Comparison of ENCODE assay signal across 2 cellular contexts in the genomic region with DNA sequence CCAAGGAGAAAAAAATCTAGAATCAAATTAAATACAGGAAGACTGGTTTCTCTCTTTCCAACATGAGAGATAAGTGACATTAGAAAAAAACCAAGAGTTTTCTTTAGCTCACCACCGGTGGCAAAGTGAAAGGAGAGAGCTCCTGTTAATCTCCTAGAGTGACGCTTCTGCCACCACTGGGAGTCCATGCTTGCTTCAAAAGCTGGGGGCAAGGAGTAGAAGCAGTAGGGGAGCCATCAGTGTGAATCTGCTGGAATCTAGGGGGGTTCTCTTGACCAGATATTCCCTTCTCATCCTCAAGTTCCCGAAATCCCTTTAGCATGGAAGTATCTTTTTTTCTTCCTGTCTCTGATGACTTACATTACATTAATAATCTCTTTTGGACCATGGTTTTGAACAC.
TF ChIP-seq lines count a peak whose summit lies in the region.

No MANE protein-coding gene starts in this region.

TF ChIP-seq in GM23338, 12 proteins besides CTCF, POLR2A, EP300 and RAD21 (continued from another document):
- TF ChIP-seq, protein P1, sequence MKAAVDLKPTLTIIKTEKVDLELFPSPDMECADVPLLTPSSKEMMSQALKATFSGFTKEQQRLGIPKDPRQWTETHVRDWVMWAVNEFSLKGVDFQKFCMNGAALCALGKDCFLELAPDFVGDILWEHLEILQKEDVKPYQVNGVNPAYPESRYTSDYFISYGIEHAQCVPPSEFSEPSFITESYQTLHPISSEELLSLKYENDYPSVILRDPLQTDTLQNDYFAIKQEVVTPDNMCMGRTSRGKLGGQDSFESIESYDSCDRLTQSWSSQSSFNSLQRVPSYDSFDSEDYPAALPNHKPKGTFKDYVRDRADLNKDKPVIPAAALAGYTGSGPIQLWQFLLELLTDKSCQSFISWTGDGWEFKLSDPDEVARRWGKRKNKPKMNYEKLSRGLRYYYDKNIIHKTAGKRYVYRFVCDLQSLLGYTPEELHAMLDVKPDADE (IDR thresholded peaks at IDR 0.05) = no peak
- TF ChIP-seq CREB1 (CRISPR knock-in tag; IDR thresholded peaks at IDR 0.05; ENCODE audit: low read depth) (no peak), ZNF114 (CRISPR knock-in tag; IDR thresholded peaks at IDR 0.05) (no peak), STAT1 (IDR thresholded peaks at IDR 0.05; ENCODE audit: unreplicated experiment) (no peak)
- TF ChIP-seq, protein P2, sequence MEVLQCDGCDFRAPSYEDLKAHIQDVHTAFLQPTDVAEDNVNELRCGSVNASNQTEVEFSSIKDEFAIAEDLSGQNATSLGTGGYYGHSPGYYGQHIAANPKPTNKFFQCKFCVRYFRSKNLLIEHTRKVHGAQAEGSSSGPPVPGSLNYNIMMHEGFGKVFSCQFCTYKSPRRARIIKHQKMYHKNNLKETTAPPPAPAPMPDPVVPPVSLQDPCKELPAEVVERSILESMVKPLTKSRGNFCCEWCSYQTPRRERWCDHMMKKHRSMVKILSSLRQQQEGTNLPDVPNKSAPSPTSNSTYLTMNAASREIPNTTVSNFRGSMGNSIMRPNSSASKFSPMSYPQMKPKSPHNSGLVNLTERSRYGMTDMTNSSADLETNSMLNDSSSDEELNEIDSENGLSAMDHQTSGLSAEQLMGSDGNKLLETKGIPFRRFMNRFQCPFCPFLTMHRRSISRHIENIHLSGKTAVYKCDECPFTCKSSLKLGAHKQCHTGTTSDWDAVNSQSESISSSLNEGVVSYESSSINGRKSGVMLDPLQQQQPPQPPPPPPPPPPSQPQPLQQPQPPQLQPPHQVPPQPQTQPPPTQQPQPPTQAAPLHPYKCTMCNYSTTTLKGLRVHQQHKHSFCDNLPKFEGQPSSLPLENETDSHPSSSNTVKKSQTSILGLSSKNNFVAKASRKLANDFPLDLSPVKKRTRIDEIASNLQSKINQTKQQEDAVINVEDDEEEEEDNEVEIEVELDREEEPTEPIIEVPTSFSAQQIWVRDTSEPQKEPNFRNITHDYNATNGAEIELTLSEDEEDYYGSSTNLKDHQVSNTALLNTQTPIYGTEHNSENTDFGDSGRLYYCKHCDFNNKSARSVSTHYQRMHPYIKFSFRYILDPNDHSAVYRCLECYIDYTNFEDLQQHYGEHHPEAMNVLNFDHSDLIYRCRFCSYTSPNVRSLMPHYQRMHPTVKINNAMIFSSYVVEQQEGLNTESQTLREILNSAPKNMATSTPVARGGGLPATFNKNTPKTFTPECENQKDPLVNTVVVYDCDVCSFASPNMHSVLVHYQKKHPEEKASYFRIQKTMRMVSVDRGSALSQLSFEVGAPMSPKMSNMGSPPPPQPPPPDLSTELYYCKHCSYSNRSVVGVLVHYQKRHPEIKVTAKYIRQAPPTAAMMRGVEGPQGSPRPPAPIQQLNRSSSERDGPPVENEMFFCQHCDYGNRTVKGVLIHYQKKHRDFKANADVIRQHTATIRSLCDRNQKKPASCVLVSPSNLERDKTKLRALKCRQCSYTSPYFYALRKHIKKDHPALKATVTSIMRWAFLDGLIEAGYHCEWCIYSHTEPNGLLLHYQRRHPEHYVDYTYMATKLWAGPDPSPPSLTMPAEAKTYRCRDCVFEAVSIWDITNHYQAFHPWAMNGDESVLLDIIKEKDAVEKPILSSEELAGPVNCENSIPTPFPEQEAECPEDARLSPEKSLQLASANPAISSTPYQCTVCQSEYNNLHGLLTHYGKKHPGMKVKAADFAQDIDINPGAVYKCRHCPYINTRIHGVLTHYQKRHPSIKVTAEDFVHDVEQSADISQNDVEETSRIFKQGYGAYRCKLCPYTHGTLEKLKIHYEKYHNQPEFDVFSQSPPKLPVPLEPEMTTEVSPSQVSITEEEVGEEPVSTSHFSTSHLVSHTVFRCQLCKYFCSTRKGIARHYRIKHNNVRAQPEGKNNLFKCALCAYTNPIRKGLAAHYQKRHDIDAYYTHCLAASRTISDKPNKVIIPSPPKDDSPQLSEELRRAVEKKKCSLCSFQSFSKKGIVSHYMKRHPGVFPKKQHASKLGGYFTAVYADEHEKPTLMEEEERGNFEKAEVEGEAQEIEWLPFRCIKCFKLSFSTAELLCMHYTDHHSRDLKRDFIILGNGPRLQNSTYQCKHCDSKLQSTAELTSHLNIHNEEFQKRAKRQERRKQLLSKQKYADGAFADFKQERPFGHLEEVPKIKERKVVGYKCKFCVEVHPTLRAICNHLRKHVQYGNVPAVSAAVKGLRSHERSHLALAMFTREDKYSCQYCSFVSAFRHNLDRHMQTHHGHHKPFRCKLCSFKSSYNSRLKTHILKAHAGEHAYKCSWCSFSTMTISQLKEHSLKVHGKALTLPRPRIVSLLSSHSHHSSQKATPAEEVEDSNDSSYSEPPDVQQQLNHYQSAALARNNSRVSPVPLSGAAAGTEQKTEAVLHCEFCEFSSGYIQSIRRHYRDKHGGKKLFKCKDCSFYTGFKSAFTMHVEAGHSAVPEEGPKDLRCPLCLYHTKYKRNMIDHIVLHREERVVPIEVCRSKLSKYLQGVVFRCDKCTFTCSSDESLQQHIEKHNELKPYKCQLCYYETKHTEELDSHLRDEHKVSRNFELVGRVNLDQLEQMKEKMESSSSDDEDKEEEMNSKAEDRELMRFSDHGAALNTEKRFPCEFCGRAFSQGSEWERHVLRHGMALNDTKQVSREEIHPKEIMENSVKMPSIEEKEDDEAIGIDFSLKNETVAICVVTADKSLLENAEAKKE (CRISPR knock-in tag; IDR thresholded peaks at IDR 0.05) = no peak
- TF ChIP-seq, protein P3, sequence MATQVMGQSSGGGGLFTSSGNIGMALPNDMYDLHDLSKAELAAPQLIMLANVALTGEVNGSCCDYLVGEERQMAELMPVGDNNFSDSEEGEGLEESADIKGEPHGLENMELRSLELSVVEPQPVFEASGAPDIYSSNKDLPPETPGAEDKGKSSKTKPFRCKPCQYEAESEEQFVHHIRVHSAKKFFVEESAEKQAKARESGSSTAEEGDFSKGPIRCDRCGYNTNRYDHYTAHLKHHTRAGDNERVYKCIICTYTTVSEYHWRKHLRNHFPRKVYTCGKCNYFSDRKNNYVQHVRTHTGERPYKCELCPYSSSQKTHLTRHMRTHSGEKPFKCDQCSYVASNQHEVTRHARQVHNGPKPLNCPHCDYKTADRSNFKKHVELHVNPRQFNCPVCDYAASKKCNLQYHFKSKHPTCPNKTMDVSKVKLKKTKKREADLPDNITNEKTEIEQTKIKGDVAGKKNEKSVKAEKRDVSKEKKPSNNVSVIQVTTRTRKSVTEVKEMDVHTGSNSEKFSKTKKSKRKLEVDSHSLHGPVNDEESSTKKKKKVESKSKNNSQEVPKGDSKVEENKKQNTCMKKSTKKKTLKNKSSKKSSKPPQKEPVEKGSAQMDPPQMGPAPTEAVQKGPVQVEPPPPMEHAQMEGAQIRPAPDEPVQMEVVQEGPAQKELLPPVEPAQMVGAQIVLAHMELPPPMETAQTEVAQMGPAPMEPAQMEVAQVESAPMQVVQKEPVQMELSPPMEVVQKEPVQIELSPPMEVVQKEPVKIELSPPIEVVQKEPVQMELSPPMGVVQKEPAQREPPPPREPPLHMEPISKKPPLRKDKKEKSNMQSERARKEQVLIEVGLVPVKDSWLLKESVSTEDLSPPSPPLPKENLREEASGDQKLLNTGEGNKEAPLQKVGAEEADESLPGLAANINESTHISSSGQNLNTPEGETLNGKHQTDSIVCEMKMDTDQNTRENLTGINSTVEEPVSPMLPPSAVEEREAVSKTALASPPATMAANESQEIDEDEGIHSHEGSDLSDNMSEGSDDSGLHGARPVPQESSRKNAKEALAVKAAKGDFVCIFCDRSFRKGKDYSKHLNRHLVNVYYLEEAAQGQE (IDR thresholded peaks at IDR 0.05; ENCODE audit: unreplicated experiment) = no peak

TF ChIP-seq in GM12878, 131 proteins besides CTCF, POLR2A, EP300 and RAD21 (continued from another document):
- TF ChIP-seq, protein P4, sequence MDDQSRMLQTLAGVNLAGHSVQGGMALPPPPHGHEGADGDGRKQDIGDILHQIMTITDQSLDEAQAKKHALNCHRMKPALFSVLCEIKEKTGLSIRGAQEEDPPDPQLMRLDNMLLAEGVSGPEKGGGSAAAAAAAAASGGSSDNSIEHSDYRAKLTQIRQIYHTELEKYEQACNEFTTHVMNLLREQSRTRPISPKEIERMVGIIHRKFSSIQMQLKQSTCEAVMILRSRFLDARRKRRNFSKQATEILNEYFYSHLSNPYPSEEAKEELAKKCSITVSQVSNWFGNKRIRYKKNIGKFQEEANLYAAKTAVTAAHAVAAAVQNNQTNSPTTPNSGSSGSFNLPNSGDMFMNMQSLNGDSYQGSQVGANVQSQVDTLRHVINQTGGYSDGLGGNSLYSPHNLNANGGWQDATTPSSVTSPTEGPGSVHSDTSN (IDR thresholded peaks at IDR 0.05; ENCODE audit: insufficient replicate concordance, low read depth, low read length) = no peak
